Comparison of ENCODE assay signal across 22 cellular contexts in the genomic region with DNA sequence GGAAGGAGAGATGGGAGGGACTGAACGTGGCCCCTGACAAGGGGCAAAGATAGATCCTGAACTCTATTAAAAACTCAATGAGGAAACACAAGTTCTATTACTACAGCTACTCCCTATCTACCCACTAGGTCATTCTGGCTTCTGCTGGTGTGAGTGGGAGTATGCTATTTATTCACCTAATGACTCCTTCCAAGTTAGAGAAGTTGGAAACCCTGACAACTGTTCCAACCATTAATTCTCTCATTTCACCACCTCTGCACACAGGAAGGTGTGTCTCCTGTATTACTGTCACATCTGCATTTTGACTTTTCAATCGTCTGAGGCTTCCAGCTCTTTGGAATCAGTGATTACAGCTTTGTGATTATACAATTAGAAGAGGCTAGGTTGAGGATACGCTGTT.
A peak's percentile ranks its signal among the peaks of the same experiment; 100 is the strongest.
DNase-seq lines count a peak whose midpoint lies in the region; ATAC-seq, FAIRE-seq and TF ChIP-seq lines count a peak whose summit lies in the region.
"Had no signal": no experiment of that assay in that cellular context is flagged by ENCODE, and none has a peak within 500 bp of the region (broad histone marks: within the 10 kb centered on the region; RNA-seq: fewer than 3 reads in every experiment).

No MANE protein-coding gene starts in this region.

- CTCF ChIA-PET in CD8-positive, alpha-beta T cell (lab: Charles Lee): interaction anchor here (0.6 to 1.6 kb wide), 5 partner anchors 24 to 183 kb away, joined by 3 to 4 read pairs (median 4); no protein-coding TSS in a partner anchor
- CTCF ChIA-PET in HepG2 (lab: Yijun Ruan, JAX; ENCODE audit: low intra/inter-chr PET ratio, low total read pairs): no interaction called here

- peaks cover 20% of the 10 kb centered on the region for H3F3A ChIP-seq in GM23248 (ENCODE audit: insufficient read depth)

- peaks cover 26% of the 10 kb centered on the region for H3K4me1 Mint-ChIP-seq in CD8-positive, alpha-beta T cell (ENCODE audit: low read depth)
- peaks cover 40% of the 10 kb centered on the region for H3K4me1 Mint-ChIP-seq in activated T-helper 2 cell treated with anti-CD3 and anti-CD28 coated beads, Interferon-gamma antibody, Interleukin-2, Interleukin-4, amounts not matched to agents 10 μg/mL and 5 μg/mL and 100 μg/mL, durations not matched to agents 14 hours and 24 hours and 36 hours (ENCODE audit: low read depth)
- peaks cover 0 to 44% (median 36%) of the 10 kb centered on the region in 3 donors for H3K4me1 Mint-ChIP-seq in naive B cell

- no peaks in the 10 kb centered on the region for H3K36me3 Mint-ChIP-seq in CD8-positive, alpha-beta T cell
- H3K36me3 Mint-ChIP-seq in activated T-helper 2 cell treated with anti-CD3 and anti-CD28 coated beads, Interferon-gamma antibody, Interleukin-2, Interleukin-4, amounts not matched to agents 10 μg/mL and 5 μg/mL and 100 μg/mL, durations not matched to agents 14 hours and 24 hours and 36 hours (ENCODE audit: low read depth): peaks cover 5% of the 10 kb centered on the region
- no peaks in the 10 kb centered on the region for H3K36me3 Mint-ChIP-seq in naive B cell

- no peak for ATAC-seq in CD8-positive, alpha-beta T cell
- no peak for ATAC-seq in naive B cell (ENCODE audit: low read depth in 2 of 2)
- no peak for ATAC-seq in HepG2
- no peak for ATAC-seq in HG02571 (IDR thresholded peaks at IDR 0.05; ENCODE audit: unreplicated experiment)
- ATAC-seq: activated T-cell treated with anti-CD3 and anti-CD28 coated beads, Interleukin-2, amount 50 U/mL, for 4 hours; HCT116; psoas muscle had no signal

- H3K79me2 ChIP-seq in GM23248 (ENCODE audit: insufficient read depth) (no peaks in the 10 kb centered on the region), HepG2 (ENCODE audit: insufficient read depth, low read length) (no peaks in the 10 kb centered on the region)

- H2AFZ ChIP-seq in GM23248 (no peak overlapping the region), HepG2 (ENCODE audit: low read length) (no peak overlapping the region)

- no peak overlapping the region for H3K4me3 ChIP-seq in CD8-positive, alpha-beta T cell (ENCODE audit: low read depth, low read length)
- H3K4me3 ChIP-seq in GM23248 (no peak overlapping the region), SJCRH30 (no peak overlapping the region), HepG2 (replicated peaks in 1 of 3; ENCODE audit: insufficient read depth in 1 of 3, low read depth in 2 of 3, low read length in 3 of 3) (no peak overlapping the region)
- H3K4me3 ChIP-seq: psoas muscle, SJSA1, upper lobe of left lung had no signal

- FAIRE-seq in HepG2 (lab: Jason Lieb, UNC): no peak

- H4K20me1 ChIP-seq in GM23248 (ENCODE audit: insufficient read depth): no peaks in the 10 kb centered on the region
- H4K20me1 ChIP-seq in HepG2 (ENCODE audit: insufficient read depth, low read length): no peaks in the 10 kb centered on the region

- DNase-seq in CD8-positive, alpha-beta T cell: no peak
- DNase-seq in GM23248 (peak; percentile 38), naive B cell (no peak), SJCRH30 (no peak), HepG2 (ENCODE audit: low spot score) (no peak), COLO829 (ENCODE audit: low spot score) (no peak)
- no peak for DNase-seq in activated T-helper 2 cell treated with anti-CD3 and anti-CD28 coated beads, Interferon-gamma antibody, Interleukin-2, Interleukin-4, amounts not matched to agents 10 μg/mL and 5 μg/mL and 100 μg/mL, durations not matched to agents 14 hours and 24 hours and 36 hours (ENCODE audit: low spot score)
- DNase-seq: activated naive CD4-positive, alpha-beta T cell treated with anti-CD3 and anti-CD28 coated beads, Interleukin-2, amount 10 ng/mL, durations not matched to agents 7 days and 5 days; activated T-cell treated with anti-CD3 and anti-CD28 coated beads, Interleukin-2, amount 50 U/mL, for 4 hours; DND-41; glutamatergic neuron; IMR-90; mammary epithelial cell; NCI-H1417 treated with DMSO at 0.1 percent for 48 hours; NCI-H510A treated with DMSO at 0.1 percent for 48 hours; NK-92 treated with Interleukin-12 subunit alpha and Interleukin-12 subunit beta, amount 100 ng/mL, for 24 hours; psoas muscle; upper lobe of left lung had no signal

- TF ChIP-seq EP300 in HepG2 (IDR thresholded peaks at IDR 0.05; ENCODE audit: low read depth in 2 of 2, low read length in 2 of 2) (no peak), HepG2 (CRISPR knock-in tag; IDR thresholded peaks at IDR 0.05; ENCODE audit: borderline replicate concordance) (no peak)

- WGBS in GM23248 (ENCODE audit: low coverage in 1 of 2, low lambda C conversion rate in 2 of 2, missing lambda C conversion rate in 2 of 2), 2 experiments: 81 to 84% methylated on average over 3 of the region's 3 CpGs
- WGBS in HepG2 (ENCODE audit: low lambda C conversion rate): 0% methylated on average over 2 of the region's 3 CpGs

- H3K9me3 ChIP-seq in CD8-positive, alpha-beta T cell (ENCODE audit: low read length): no peaks in the 10 kb centered on the region
- H3K9me3 ChIP-seq in GM23248 (ENCODE audit: low read depth): no peaks in the 10 kb centered on the region
- H3K9me3 ChIP-seq in SJCRH30 (replicated peaks): no peaks in the 10 kb centered on the region
- no peaks in the 10 kb centered on the region for H3K9me3 ChIP-seq in HepG2 (ENCODE audit: low read length)
- H3K9me3 ChIP-seq: psoas muscle, SJSA1, upper lobe of left lung had no signal

- no peaks in the 10 kb centered on the region for H3K9me3 Mint-ChIP-seq in CD8-positive, alpha-beta T cell
- H3K9me3 Mint-ChIP-seq in activated T-helper 2 cell treated with anti-CD3 and anti-CD28 coated beads, Interferon-gamma antibody, Interleukin-2, Interleukin-4, amounts not matched to agents 10 μg/mL and 5 μg/mL and 100 μg/mL, durations not matched to agents 14 hours and 24 hours and 36 hours: no peaks in the 10 kb centered on the region
- peaks cover 0 to 4% (median 0%) of the 10 kb centered on the region in 7 donors for H3K9me3 Mint-ChIP-seq in naive B cell
- H3K9me3 Mint-ChIP-seq: activated naive CD4-positive, alpha-beta T cell treated with anti-CD3 and anti-CD28 coated beads, Interleukin-2, amount 10 ng/mL, durations not matched to agents 7 days and 5 days; activated T-cell treated with anti-CD3 and anti-CD28 coated beads, Interleukin-2, amount 50 U/mL, for 4 hours; T-helper 1 cell treated with Interleukin-12 subunit alpha and Interleukin-12 subunit beta and Interleukin-4 antibody, amounts not matched to agents 30 μg/mL and 1 μg/mL, for 36 hours had no signal

- BruUV-seq in HepG2 (replicated peaks; lab: Mats Ljungman, UMichigan): no TSS peak

- H3K4me1 ChIP-seq in CD8-positive, alpha-beta T cell (ENCODE audit: insufficient read depth, low read length): peaks cover 41% of the 10 kb centered on the region
- H3K4me1 ChIP-seq in GM23248 (ENCODE audit: insufficient read depth): peaks cover 18% of the 10 kb centered on the region
- no peaks in the 10 kb centered on the region for H3K4me1 ChIP-seq in SJCRH30
- peaks cover 13% of the 10 kb centered on the region for H3K4me1 ChIP-seq in HepG2 (ENCODE audit: insufficient read depth, low read length)
- H3K4me1 ChIP-seq: psoas muscle had no signal

- peak overlapping the region; percentile 52 for H3K27ac Mint-ChIP-seq in CD8-positive, alpha-beta T cell
- peak overlapping the region; percentile 16 for H3K27ac Mint-ChIP-seq in activated T-helper 2 cell treated with anti-CD3 and anti-CD28 coated beads, Interferon-gamma antibody, Interleukin-2, Interleukin-4, amounts not matched to agents 10 μg/mL and 5 μg/mL and 100 μg/mL, durations not matched to agents 14 hours and 24 hours and 36 hours
- H3K27ac Mint-ChIP-seq in naive B cell: peak overlapping the region in 4 of 6 donors; percentile 10 to 75 (median 58)
- H3K27ac Mint-ChIP-seq: activated naive CD4-positive, alpha-beta T cell treated with anti-CD3 and anti-CD28 coated beads, Interleukin-2, amount 10 ng/mL, durations not matched to agents 7 days and 5 days; T-helper 1 cell treated with Interleukin-12 subunit alpha and Interleukin-12 subunit beta and Interleukin-4 antibody, amounts not matched to agents 30 μg/mL and 1 μg/mL, for 36 hours had no signal

- POLR2A ChIA-PET in CD8-positive, alpha-beta T cell (lab: Charles Lee): interaction anchor here (1.7 kb wide), 1 partner anchor 182 kb away, joined by 5 read pairs; a partner anchor contains a TSS
- POLR2A ChIA-PET in HepG2 (lab: Yijun Ruan, JAX): no interaction called here

- H3K9ac ChIP-seq in GM23248 (no peak overlapping the region), HepG2 (ENCODE audit: insufficient read depth, low read depth, low read length) (no peak overlapping the region)

- no peak overlapping the region for H3K27ac ChIP-seq in CD8-positive, alpha-beta T cell (ENCODE audit: low read depth, low read length)
- H3K27ac ChIP-seq in GM23248 (no peak overlapping the region), SJCRH30 (no peak overlapping the region), HepG2 (ENCODE audit: extremely low read length, insufficient read depth, low read length) (no peak overlapping the region)
- H3K27ac ChIP-seq: psoas muscle, SJSA1 had no signal

- no peak for TF ChIP-seq RAD21 in HepG2 (CRISPR knock-in tag; IDR thresholded peaks at IDR 0.05)

- no peak for TF ChIP-seq POLR2A in HepG2 (IDR thresholded peaks at IDR 0.05; ENCODE audit: insufficient read depth in 1 of 2, low read depth in 2 of 2, low read length in 2 of 2)

- intact Hi-C loops in CD8-positive, alpha-beta T cell (cut with DNase I, micrococcal nuclease): loop anchor here (5.0 to 10.0 kb wide), 5 partner anchors 62 to 730 kb away; a partner anchor contains a TSS
- intact Hi-C loops in activated T-helper 2 cell treated with anti-CD3 and anti-CD28 coated beads, Interferon-gamma antibody, Interleukin-2, Interleukin-4, amounts not matched to agents 10 μg/mL and 5 μg/mL and 100 μg/mL, durations not matched to agents 14 hours and 24 hours and 36 hours (cut with micrococcal nuclease): loop anchor here (5.0 to 10.0 kb wide), 4 partner anchors 448 to 850 kb away; a partner anchor contains a TSS
- intact Hi-C loops in HepG2 (cut with micrococcal nuclease; ENCODE audit: unreplicated experiment): no loop called here

- in situ Hi-C loops in GM23248 (cut with MboI): no loop called here
- in situ Hi-C loops in HepG2 (cut with HindIII; ENCODE audit: extremely low pct_ligation_motif_present, low pct_unique_long_range_greater_than_20kb): no loop called here

- H3K36me3 ChIP-seq in CD8-positive, alpha-beta T cell (ENCODE audit: insufficient read depth, low read length): no peaks in the 10 kb centered on the region
- no peaks in the 10 kb centered on the region for H3K36me3 ChIP-seq in GM23248 (ENCODE audit: low read depth)
- no peaks in the 10 kb centered on the region for H3K36me3 ChIP-seq in SJCRH30
- no peaks in the 10 kb centered on the region for H3K36me3 ChIP-seq in HepG2 (replicated peaks in 1 of 2; ENCODE audit: control insufficient read depth in 1 of 2, insufficient read depth in 2 of 2, low read length in 2 of 2)
- H3K36me3 ChIP-seq: SJSA1, upper lobe of left lung had no signal

- TF ChIP-seq CTCF in CD8-positive, alpha-beta T cell (IDR thresholded peaks at IDR 0.05): no peak
- no peak for TF ChIP-seq CTCF in HepG2 (CRISPR knock-in tag; IDR thresholded peaks at IDR 0.05)

- H3K4me2 ChIP-seq in GM23248 (ENCODE audit: unreplicated experiment) (no peak overlapping the region), HepG2 (ENCODE audit: low read depth, low read length) (no peak overlapping the region)

- H3K4me3 Mint-ChIP-seq in CD8-positive, alpha-beta T cell: no peak overlapping the region
- no peak overlapping the region for H3K4me3 Mint-ChIP-seq in activated T-helper 2 cell treated with anti-CD3 and anti-CD28 coated beads, Interferon-gamma antibody, Interleukin-2, Interleukin-4, amounts not matched to agents 10 μg/mL and 5 μg/mL and 100 μg/mL, durations not matched to agents 14 hours and 24 hours and 36 hours (ENCODE audit: low read depth)
- peak overlapping the region in 1 of 8 donors; percentile 14 for H3K4me3 Mint-ChIP-seq in naive B cell
- H3K4me3 Mint-ChIP-seq: activated naive CD4-positive, alpha-beta T cell treated with anti-CD3 and anti-CD28 coated beads, Interleukin-2, amount 10 ng/mL, durations not matched to agents 7 days and 5 days; activated T-cell treated with anti-CD3 and anti-CD28 coated beads, Interleukin-2, amount 50 U/mL, for 4 hours; T-helper 1 cell treated with Interleukin-12 subunit alpha and Interleukin-12 subunit beta and Interleukin-4 antibody, amounts not matched to agents 30 μg/mL and 1 μg/mL, for 36 hours had no signal

- H3K27me3 ChIP-seq in CD8-positive, alpha-beta T cell (ENCODE audit: insufficient read depth, low read length): no peaks in the 10 kb centered on the region
- H3K27me3 ChIP-seq in GM23248 (replicated peaks; ENCODE audit: insufficient read depth) (no peaks in the 10 kb centered on the region), SJCRH30 (no peaks in the 10 kb centered on the region), HepG2 (ENCODE audit: control insufficient read depth in 1 of 2, insufficient read depth in 2 of 2, low read length in 2 of 2) (0 out of 5 replicates have a peak, but pooled peaks cover 0 to 1% of the 10 kb centered on the region in 2 experiments)
- H3K27me3 ChIP-seq: SJSA1, upper lobe of left lung had no signal

- H3K9me2 ChIP-seq in GM23248 (ENCODE audit: insufficient read depth): no peaks in the 10 kb centered on the region

- no peaks in the 10 kb centered on the region for H3K27me3 Mint-ChIP-seq in CD8-positive, alpha-beta T cell (ENCODE audit: low read depth)
- H3K27me3 Mint-ChIP-seq in activated T-helper 2 cell treated with anti-CD3 and anti-CD28 coated beads, Interferon-gamma antibody, Interleukin-2, Interleukin-4, amounts not matched to agents 10 μg/mL and 5 μg/mL and 100 μg/mL, durations not matched to agents 14 hours and 24 hours and 36 hours (ENCODE audit: low read depth): no peaks in the 10 kb centered on the region
- no peaks in the 10 kb centered on the region for H3K27me3 Mint-ChIP-seq in naive B cell
- H3K27me3 Mint-ChIP-seq: activated naive CD4-positive, alpha-beta T cell treated with anti-CD3 and anti-CD28 coated beads, Interleukin-2, amount 10 ng/mL, durations not matched to agents 7 days and 5 days had no signal
